1 cellular context compared by ENCODE assay signal in the genomic region with DNA sequence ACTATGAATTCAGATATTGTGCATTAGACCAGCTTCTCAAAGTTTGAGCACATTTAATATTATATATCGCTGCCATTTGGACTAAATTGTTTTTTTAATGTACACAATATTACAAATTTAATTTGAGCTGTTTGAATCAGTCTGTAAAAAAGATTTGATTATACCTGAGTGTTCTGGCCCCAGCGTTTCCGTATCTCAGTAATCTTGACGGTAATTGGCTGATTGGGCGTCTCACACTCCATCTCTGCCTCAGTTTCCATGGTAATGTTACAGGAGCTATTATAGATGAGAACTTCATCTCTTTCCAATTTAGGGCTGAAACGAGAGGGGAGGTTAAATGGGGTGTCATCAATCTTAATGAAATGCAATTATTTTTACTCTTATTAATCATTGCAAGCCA.
TF ChIP-seq lines count a peak whose summit lies in the region.

No MANE protein-coding gene starts in this region.

TF ChIP-seq in SK-N-SH treated with all-trans-retinoic acid at 6 μM for 48 hours, 23 proteins besides CTCF, POLR2A, EP300 and RAD21 (continued from another document):
- TF ChIP-seq, protein P1, sequence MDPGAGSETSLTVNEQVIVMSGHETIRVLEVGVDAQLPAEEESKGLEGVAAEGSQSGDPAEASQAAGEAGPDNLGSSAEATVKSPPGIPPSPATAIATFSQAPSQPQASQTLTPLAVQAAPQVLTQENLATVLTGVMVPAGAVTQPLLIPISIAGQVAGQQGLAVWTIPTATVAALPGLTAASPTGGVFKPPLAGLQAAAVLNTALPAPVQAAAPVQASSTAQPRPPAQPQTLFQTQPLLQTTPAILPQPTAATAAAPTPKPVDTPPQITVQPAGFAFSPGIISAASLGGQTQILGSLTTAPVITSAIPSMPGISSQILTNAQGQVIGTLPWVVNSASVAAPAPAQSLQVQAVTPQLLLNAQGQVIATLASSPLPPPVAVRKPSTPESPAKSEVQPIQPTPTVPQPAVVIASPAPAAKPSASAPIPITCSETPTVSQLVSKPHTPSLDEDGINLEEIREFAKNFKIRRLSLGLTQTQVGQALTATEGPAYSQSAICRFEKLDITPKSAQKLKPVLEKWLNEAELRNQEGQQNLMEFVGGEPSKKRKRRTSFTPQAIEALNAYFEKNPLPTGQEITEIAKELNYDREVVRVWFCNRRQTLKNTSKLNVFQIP (CRISPR knock-in tag; IDR thresholded peaks at IDR 0.05; ENCODE audit: borderline replicate concordance, low read depth), result no peak
- TF ChIP-seq TSHZ2 (CRISPR knock-in tag; IDR thresholded peaks at IDR 0.05), result no peak
- TF ChIP-seq ZC3H10 (CRISPR knock-in tag; IDR thresholded peaks at IDR 0.05), result no peak
- TF ChIP-seq ZFP3 (CRISPR knock-in tag; IDR thresholded peaks at IDR 0.05), result no peak
- TF ChIP-seq RARB (CRISPR knock-in tag; IDR thresholded peaks at IDR 0.05), result no peak
- no peak for TF ChIP-seq ARNTL (CRISPR knock-in tag; IDR thresholded peaks at IDR 0.05; ENCODE audit: borderline replicate concordance, low read depth)
- TF ChIP-seq ESRRG (CRISPR knock-in tag; IDR thresholded peaks at IDR 0.05), result no peak
- TF ChIP-seq TCF4 (CRISPR knock-in tag; IDR thresholded peaks at IDR 0.05; ENCODE audit: borderline replicate concordance), result no peak
- TF ChIP-seq ZFP30 (CRISPR knock-in tag; IDR thresholded peaks at IDR 0.05), result no peak
- no peak for TF ChIP-seq OSR1 (CRISPR knock-in tag; IDR thresholded peaks at IDR 0.05)
- TF ChIP-seq ZNF70 (CRISPR knock-in tag; IDR thresholded peaks at IDR 0.05), result no peak
- TF ChIP-seq, protein P2, sequence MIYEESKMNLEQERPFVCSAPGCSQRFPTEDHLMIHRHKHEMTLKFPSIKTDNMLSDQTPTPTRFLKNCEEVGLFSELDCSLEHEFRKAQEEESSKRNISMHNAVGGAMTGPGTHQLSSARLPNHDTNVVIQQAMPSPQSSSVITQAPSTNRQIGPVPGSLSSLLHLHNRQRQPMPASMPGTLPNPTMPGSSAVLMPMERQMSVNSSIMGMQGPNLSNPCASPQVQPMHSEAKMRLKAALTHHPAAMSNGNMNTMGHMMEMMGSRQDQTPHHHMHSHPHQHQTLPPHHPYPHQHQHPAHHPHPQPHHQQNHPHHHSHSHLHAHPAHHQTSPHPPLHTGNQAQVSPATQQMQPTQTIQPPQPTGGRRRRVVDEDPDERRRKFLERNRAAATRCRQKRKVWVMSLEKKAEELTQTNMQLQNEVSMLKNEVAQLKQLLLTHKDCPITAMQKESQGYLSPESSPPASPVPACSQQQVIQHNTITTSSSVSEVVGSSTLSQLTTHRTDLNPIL (CRISPR knock-in tag; IDR thresholded peaks at IDR 0.05; ENCODE audit: low read depth), result no peak
- TF ChIP-seq BACH2 (CRISPR knock-in tag; IDR thresholded peaks at IDR 0.05; ENCODE audit: borderline replicate concordance), result no peak
- TF ChIP-seq CSRNP3 (CRISPR knock-in tag; IDR thresholded peaks at IDR 0.05), result no peak
